2 cellular contexts compared by ENCODE assay signal in genomic region chr11:130192845-130193267, GRCh38.
TF ChIP-seq lines count a peak whose summit lies in the region.

No MANE protein-coding gene starts in this region.

TF ChIP-seq in IMR-90, 13 proteins besides CTCF, POLR2A, EP300 and RAD21:
- TF ChIP-seq CEBPB (IDR thresholded peaks at IDR 0.05; ENCODE audit: low read depth, low read length): peak; percentile 28; the same call in 1 of the 2 replicates
- TF ChIP-seq CHD1 (IDR thresholded peaks at IDR 0.05; ENCODE audit: low read depth, low read length): no peak
TF ChIP-seq in IMR-90: peak in this region for 1.

TF ChIP-seq in K562, 482 proteins besides CTCF, POLR2A, EP300 and RAD21:
- TF ChIP-seq HLTF (IDR thresholded peaks at IDR 0.05) (no peak), CEBPB (tag; IDR thresholded peaks at IDR 0.05) (0 out of 2 replicates have a peak, but pooled peaks have one; percentile 19), ZNF146 (CRISPR knock-in tag; IDR thresholded peaks at IDR 0.05; ENCODE audit: unreplicated experiment) (no peak)
